Comparison of ENCODE assay signal across 1 cellular context in the genomic region with DNA sequence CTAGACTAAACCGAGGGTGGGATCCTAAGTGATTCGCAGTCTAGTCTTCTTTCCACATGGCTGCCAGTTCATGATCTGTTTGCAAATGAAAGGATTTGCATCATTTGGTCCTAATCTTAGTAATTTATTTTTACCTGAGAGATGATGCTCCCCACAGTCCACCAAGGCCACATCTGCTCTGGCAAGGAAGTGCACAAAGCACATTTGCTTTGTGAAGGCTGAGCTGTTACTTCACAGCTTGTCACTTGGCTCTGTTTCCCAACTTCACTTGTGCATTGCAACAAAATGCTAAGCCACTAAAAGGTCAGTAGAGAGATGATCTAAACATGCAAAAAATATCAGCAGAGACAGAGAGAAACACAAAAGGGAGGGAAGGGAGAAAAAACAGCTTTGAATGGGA.
TF ChIP-seq lines count a peak whose summit lies in the region.

No MANE protein-coding gene starts in this region.

TF ChIP-seq in HepG2, 621 proteins besides CTCF, POLR2A, EP300 and RAD21 (continued from another document):
- TF ChIP-seq ZNF564 (CRISPR knock-in tag; IDR thresholded peaks at IDR 0.05) (no peak), ZNF678 (CRISPR knock-in tag; IDR thresholded peaks at IDR 0.05) (no peak), ZKSCAN5 (CRISPR knock-in tag; IDR thresholded peaks at IDR 0.05) (no peak), SRSF1 (optimal IDR thresholded peaks at IDR 0.05; ENCODE audit: low read depth, low read length) (no peak), JUND (CRISPR knock-in tag; IDR thresholded peaks at IDR 0.05) (no peak), PITX1 (CRISPR knock-in tag; IDR thresholded peaks at IDR 0.05) (no peak)
- TF ChIP-seq, protein P1, sequence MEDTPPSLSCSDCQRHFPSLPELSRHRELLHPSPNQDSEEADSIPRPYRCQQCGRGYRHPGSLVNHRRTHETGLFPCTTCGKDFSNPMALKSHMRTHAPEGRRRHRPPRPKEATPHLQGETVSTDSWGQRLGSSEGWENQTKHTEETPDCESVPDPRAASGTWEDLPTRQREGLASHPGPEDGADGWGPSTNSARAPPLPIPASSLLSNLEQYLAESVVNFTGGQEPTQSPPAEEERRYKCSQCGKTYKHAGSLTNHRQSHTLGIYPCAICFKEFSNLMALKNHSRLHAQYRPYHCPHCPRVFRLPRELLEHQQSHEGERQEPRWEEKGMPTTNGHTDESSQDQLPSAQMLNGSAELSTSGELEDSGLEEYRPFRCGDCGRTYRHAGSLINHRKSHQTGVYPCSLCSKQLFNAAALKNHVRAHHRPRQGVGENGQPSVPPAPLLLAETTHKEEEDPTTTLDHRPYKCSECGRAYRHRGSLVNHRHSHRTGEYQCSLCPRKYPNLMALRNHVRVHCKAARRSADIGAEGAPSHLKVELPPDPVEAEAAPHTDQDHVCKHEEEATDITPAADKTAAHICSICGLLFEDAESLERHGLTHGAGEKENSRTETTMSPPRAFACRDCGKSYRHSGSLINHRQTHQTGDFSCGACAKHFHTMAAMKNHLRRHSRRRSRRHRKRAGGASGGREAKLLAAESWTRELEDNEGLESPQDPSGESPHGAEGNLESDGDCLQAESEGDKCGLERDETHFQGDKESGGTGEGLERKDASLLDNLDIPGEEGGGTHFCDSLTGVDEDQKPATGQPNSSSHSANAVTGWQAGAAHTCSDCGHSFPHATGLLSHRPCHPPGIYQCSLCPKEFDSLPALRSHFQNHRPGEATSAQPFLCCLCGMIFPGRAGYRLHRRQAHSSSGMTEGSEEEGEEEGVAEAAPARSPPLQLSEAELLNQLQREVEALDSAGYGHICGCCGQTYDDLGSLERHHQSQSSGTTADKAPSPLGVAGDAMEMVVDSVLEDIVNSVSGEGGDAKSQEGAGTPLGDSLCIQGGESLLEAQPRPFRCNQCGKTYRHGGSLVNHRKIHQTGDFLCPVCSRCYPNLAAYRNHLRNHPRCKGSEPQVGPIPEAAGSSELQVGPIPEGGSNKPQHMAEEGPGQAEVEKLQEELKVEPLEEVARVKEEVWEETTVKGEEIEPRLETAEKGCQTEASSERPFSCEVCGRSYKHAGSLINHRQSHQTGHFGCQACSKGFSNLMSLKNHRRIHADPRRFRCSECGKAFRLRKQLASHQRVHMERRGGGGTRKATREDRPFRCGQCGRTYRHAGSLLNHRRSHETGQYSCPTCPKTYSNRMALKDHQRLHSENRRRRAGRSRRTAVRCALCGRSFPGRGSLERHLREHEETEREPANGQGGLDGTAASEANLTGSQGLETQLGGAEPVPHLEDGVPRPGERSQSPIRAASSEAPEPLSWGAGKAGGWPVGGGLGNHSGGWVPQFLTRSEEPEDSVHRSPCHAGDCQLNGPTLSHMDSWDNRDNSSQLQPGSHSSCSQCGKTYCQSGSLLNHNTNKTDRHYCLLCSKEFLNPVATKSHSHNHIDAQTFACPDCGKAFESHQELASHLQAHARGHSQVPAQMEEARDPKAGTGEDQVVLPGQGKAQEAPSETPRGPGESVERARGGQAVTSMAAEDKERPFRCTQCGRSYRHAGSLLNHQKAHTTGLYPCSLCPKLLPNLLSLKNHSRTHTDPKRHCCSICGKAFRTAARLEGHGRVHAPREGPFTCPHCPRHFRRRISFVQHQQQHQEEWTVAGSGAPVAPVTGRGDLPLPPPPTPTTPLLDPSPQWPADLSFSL (CRISPR knock-in tag; IDR thresholded peaks at IDR 0.05) = no peak
- TF ChIP-seq, protein P2, sequence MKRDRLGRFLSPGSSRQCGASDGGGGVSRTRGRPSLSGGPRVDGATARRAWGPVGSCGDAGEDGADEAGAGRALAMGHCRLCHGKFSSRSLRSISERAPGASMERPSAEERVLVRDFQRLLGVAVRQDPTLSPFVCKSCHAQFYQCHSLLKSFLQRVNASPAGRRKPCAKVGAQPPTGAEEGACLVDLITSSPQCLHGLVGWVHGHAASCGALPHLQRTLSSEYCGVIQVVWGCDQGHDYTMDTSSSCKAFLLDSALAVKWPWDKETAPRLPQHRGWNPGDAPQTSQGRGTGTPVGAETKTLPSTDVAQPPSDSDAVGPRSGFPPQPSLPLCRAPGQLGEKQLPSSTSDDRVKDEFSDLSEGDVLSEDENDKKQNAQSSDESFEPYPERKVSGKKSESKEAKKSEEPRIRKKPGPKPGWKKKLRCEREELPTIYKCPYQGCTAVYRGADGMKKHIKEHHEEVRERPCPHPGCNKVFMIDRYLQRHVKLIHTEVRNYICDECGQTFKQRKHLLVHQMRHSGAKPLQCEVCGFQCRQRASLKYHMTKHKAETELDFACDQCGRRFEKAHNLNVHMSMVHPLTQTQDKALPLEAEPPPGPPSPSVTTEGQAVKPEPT (CRISPR knock-in tag; IDR thresholded peaks at IDR 0.05; ENCODE audit: low read depth) = no peak
